11 cellular contexts compared by ENCODE assay signal in the genomic region with DNA sequence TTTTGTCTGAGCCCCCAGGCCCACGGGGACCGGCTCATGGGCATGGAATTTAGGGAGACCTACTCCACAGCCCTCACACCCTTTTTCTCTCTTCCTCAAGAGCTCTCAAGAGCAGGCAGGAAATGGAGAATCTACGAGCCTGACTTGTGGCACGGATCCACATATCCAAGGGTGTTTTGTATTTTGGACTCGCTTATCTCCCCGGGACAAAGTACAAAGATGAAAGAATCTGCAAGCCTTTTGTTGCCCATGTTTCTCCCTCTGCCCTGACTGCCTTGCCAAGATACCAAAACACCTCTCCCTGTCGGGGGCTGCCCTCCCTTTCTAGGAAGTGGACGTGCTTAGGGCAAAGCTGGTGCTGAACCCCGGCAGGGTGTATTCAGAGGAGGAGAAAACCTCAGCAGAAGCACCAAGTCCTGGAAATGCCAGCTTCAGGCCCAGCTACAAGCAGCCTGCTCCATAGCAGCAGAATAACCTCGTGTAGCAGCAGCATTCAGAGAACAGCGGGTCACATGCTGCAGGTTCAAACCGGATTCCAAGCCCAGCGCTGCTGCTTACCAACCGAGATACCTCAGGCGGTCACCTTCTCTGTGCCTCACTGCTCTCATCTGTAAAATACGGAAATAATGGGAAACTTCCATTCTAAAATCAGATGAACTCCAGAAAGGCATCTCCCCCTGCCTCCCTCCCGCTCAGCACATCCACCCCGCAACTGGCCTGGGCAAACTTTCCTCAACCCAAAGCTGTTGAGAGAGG. TPM values are rescaled to one million over a fixed set of nuclear protein-coding genes. Genes with fewer than 3 reads are reported as not detected.
DNase-seq lines count a peak whose midpoint lies in the region; ATAC-seq, FAIRE-seq and TF ChIP-seq lines count a peak whose summit lies in the region.
"Had no signal": no experiment of that assay in that cellular context is flagged by ENCODE, and none has a peak within 500 bp of the region (broad histone marks: within the 10 kb centered on the region; RNA-seq: fewer than 3 reads in every experiment).

No MANE protein-coding gene starts in this region.

- TF ChIP-seq CTCF in body of pancreas (IDR thresholded peaks at IDR 0.05) (no peak), kidney (IDR thresholded peaks at IDR 0.05; ENCODE audit: borderline replicate concordance, extremely low read depth, insufficient read depth) (no peak), testis (IDR thresholded peaks at IDR 0.05) (no peak)

- H3K27me3 ChIP-seq in body of pancreas (no peaks in the 10 kb centered on the region), testis (no peaks in the 10 kb centered on the region)

- WGBS in body of pancreas, 2 donors, result 14 to 16% methylated on average over 18 of the region's 18 CpGs
- 40 to 48% methylated on average over 17 to 18 of the region's 18 CpGs for WGBS in testis, 2 donors

- H3K4me3 ChIP-seq in body of pancreas (no peak overlapping the region), kidney (ENCODE audit: low read length in 2 of 2) (peak overlapping the region in 1 of 2 donors; percentile 17), testis (no peak overlapping the region)

- ATAC-seq in body of pancreas, result peak; percentile 75

- H3K9me3 ChIP-seq in body of pancreas (no peaks in the 10 kb centered on the region), kidney (ENCODE audit: control insufficient read depth in 1 of 2, low read length in 2 of 2) (no peaks in the 10 kb centered on the region), testis (no peaks in the 10 kb centered on the region)

- H3K36me3 ChIP-seq in body of pancreas (replicated peaks in 1 of 2; ENCODE audit: insufficient read depth in 1 of 2, low read depth in 2 of 2), result no peaks in the 10 kb centered on the region
- H3K36me3 ChIP-seq in kidney (ENCODE audit: control insufficient read depth in 1 of 2, insufficient read depth in 2 of 2, low read length in 2 of 2), result peaks cover 0 to 4% of the 10 kb centered on the region in 2 donors
- H3K36me3 ChIP-seq in testis (ENCODE audit: low read depth, missing control alignments), result no peaks in the 10 kb centered on the region

- no peak for FAIRE-seq in kidney (lab: Jason Lieb, UNC)

- DNase-seq in DMS 273 (lab: John Stamatoyannopoulos, UW; ENCODE audit: unreplicated experiment), result peak; percentile 36
- no peak for DNase-seq in DMS 273 treated with DMSO at 0.1 percent for 48 hours (lab: John Stamatoyannopoulos, UW)
- peak; percentile 75 to 90 (median 78) for DNase-seq in body of pancreas
- no peak for DNase-seq in kidney
- peak; percentile 69 for DNase-seq in testis
- DNase-seq in NCI-H524 (lab: John Stamatoyannopoulos, UW), result no peak
- no peak for DNase-seq in activated CD4-positive, alpha-beta T cell treated with anti-CD3 and anti-CD28 coated beads for 1 hour
- DNase-seq in COLO668 (lab: John Stamatoyannopoulos, UW; ENCODE audit: unreplicated experiment), result no peak
- DNase-seq: NCI-H1048 had no signal

- peak overlapping the region in 1 of 2 donors; percentile 7 for H3K9ac ChIP-seq in kidney (ENCODE audit: low read length in 2 of 2)

- intact Hi-C loops in body of pancreas (cut with DNase I), result no loop called here
- intact Hi-C loops in kidney (cut with DNase I), result no loop called here
- intact Hi-C loops in testis (cut with DNase I; ENCODE audit: low total_unique reads), result no loop called here

- peak in 1 of 3 donors; percentile 21 for TF ChIP-seq POLR2A in body of pancreas (IDR thresholded peaks at IDR 0.05)
- TF ChIP-seq POLR2A in testis (IDR thresholded peaks at IDR 0.05), result no peak

- H3K27ac ChIP-seq in body of pancreas (peak overlapping the region; percentile 69 to 83 (median 80)), kidney (ENCODE audit: low read depth in 2 of 2, low read length in 2 of 2) (peak overlapping the region; percentile 63 to 81), testis (peak overlapping the region; percentile 57)

- H3K4me1 ChIP-seq in body of pancreas (peaks cover 59% of the 10 kb centered on the region), kidney (ENCODE audit: control insufficient read depth in 1 of 2, insufficient read depth in 1 of 2, low read depth in 1 of 2, low read length in 2 of 2) (peaks cover 22 to 33% of the 10 kb centered on the region in 2 donors), testis (peaks cover 42% of the 10 kb centered on the region)

RNA-seq across cellular contexts. Expression of a gene that starts 35.2 kb away (rescaled TPM):
- total RNA-seq in body of pancreas, result 1 to 10 TPM in 1 of 2 donors, not detected in 1; 2.1 TPM
- 24.9 TPM for total RNA-seq in kidney
- 27.5 TPM for polyA plus RNA-seq in kidney (ENCODE audit: insufficient read depth, low read depth, low replicate concordance)
- 1 to 10 TPM; 1.2 to 3.8 TPM for total RNA-seq in testis
- 8.2 TPM for polyA plus RNA-seq in testis (ENCODE audit: insufficient read depth, low read depth, low replicate concordance)
- total RNA-seq: A172; T-helper 1 cell treated with Interleukin-12 subunit alpha and Interleukin-12 subunit beta and Interleukin-4 antibody, amounts not matched to agents 30 ng/mL and 1 ng/mL, for 36 hours had no signal

Comparison
In these comparisons a context has a peak if more than half of its experiments do, and no peak if none do; other contexts are left out.
1. DNase-seq: peak in DMS 273 (single experiment), body of pancreas (4 of 4) and testis (single experiment); none in DMS 273 treated with DMSO at 0.1 percent for 48 hours (single experiment), kidney (single experiment), NCI-H524 (0 of 2), activated CD4-positive, alpha-beta T cell treated with anti-CD3 and anti-CD28 coated beads for 1 hour (single experiment) and COLO668 (single experiment).
2. Peak in every context shown above with its lines, with median percentiles within 50 percentile points of each other: H3K27ac ChIP-seq.